ENCODE assay signal across 10 cellular contexts in genomic region chr14:57871487-57872080, GRCh38. TPM values are rescaled to one million over a fixed set of nuclear protein-coding genes. Genes with fewer than 3 reads are reported as not detected.
DNase-seq lines count a peak whose midpoint lies in the region; ATAC-seq, FAIRE-seq and TF ChIP-seq lines count a peak whose summit lies in the region.
"Had no signal": no experiment of that assay in that cellular context is flagged by ENCODE, and none has a peak within 500 bp of the region (broad histone marks: within the 10 kb centered on the region; RNA-seq: fewer than 3 reads in every experiment).

No MANE protein-coding gene starts in this region.

- no peak overlapping the region for H2BK120ac ChIP-seq in H9 (ENCODE audit: low read depth, low read length, poor library complexity, severe bottlenecking)

- H3T11ph ChIP-seq in H9 (ENCODE audit: low read length): no peak overlapping the region

- in situ Hi-C loops in GM12878 (cut with MboI): no loop called here

- peak in 1 of 2 donors; percentile 12 for DNase-seq in activated naive CD4-positive, alpha-beta T cell treated with anti-CD3 and anti-CD28 coated beads, Interleukin-2, amount 50 U/mL, for 72 hours (ENCODE audit: low spot score in 2 of 2)
- no peak for DNase-seq in activated naive CD4-positive, alpha-beta T cell treated with Interleukin-2 at 50 U/mL for 16 hours
- DNase-seq in H9: peak; percentile 47
- DNase-seq in NCI-H1092 (lab: John Stamatoyannopoulos, UW): peak; percentile 4
- peak; percentile 2 for DNase-seq in GM12878 (ENCODE audit: low read depth, low spot score)
- DNase-seq in lung (ENCODE audit: low spot score): no peak

- no peak overlapping the region for H3K4ac ChIP-seq in H9 (ENCODE audit: low read depth, low read length)

- no peak overlapping the region for H2BK15ac ChIP-seq in H9 (ENCODE audit: low read depth, low read length)

- POLR2A ChIA-PET in GM12878 (lab: Charles Lee): no interaction called here

- no CpG with 5 or more reads among the region's 2 CpGs for WGBS in H9 (ENCODE audit: extremely low coverage, insufficient read length, low lambda C conversion rate)
- 17% methylated on average over 2 of the region's 2 CpGs for WGBS in GM12878 (ENCODE audit: insufficient coverage, insufficient replicate concordance, low lambda C conversion rate, missing lambda C conversion rate)
- 50 to 51% methylated on average over 2 of the region's 2 CpGs for WGBS in lung, 2 donors

- no peak overlapping the region for H4K91ac ChIP-seq in H9 (ENCODE audit: insufficient read length, low read depth, low read length)

- H3K23me2 ChIP-seq in H9 (ENCODE audit: insufficient read length, low read depth, low read length, poor library complexity, severe bottlenecking): no peaks in the 10 kb centered on the region

- H3K4me1 ChIP-seq in H9 (ENCODE audit: insufficient read depth, low read length): no peaks in the 10 kb centered on the region
- no peaks in the 10 kb centered on the region for H3K4me1 ChIP-seq in GM12878 (ENCODE audit: control insufficient read depth, insufficient read depth, low read length)
- H3K4me1 ChIP-seq in lung (ENCODE audit: control insufficient read depth in 2 of 2, insufficient read depth in 2 of 2, low read length in 2 of 2): peaks cover 0 to 2% of the 10 kb centered on the region in 2 donors
- H3K4me1 ChIP-seq: HAP-1 had no signal

- TF ChIP-seq EP300 in GM12878 (IDR thresholded peaks at IDR 0.05; ENCODE audit: borderline replicate concordance in 1 of 2, control insufficient read depth in 1 of 2, low read depth in 2 of 2, low read length in 2 of 2): no peak

- RAD21 ChIA-PET in GM12878 (lab: Charles Lee; ENCODE audit: unreplicated experiment): interaction anchor here (0.6 to 3.1 kb wide), 10 partner anchors 158 to 413 kb away, joined by 3 to 23 read pairs (median 6); no protein-coding TSS in a partner anchor

- no peaks in the 10 kb centered on the region for H3K79me2 ChIP-seq in H9 (ENCODE audit: insufficient read depth, low read length)
- no peaks in the 10 kb centered on the region for H3K79me2 ChIP-seq in GM12878 (ENCODE audit: control insufficient read depth, insufficient read depth, low read length)

- H3K4me3 Mint-ChIP-seq in H9: no peak overlapping the region
- H3K4me3 Mint-ChIP-seq: stimulated activated naive CD8-positive, alpha-beta T cell treated with anti-CD3 and anti-CD28 coated beads, Interleukin-15, Interleukin-2, amounts not matched to agents 100 ng/mL and 50 ng/mL, for 24 hours had no signal

- no peak overlapping the region for H3K27ac Mint-ChIP-seq in activated naive CD4-positive, alpha-beta T cell treated with anti-CD3 and anti-CD28 coated beads, Interleukin-2, amount 50 U/mL, for 72 hours
- H3K27ac Mint-ChIP-seq in H9: no peak overlapping the region
- H3K27ac Mint-ChIP-seq: stimulated activated naive CD8-positive, alpha-beta T cell treated with anti-CD3 and anti-CD28 coated beads, Interleukin-15, Interleukin-2, amounts not matched to agents 100 ng/mL and 50 ng/mL, for 24 hours had no signal

- H3K9ac ChIP-seq in H9 (ENCODE audit: extremely low read depth, insufficient read length, low read length) (no peak overlapping the region), GM12878 (ENCODE audit: control insufficient read depth, insufficient read depth, low read length) (no peak overlapping the region)

- no peak for TF ChIP-seq POLR2A in GM12878 (IDR thresholded peaks at IDR 0.05; ENCODE audit: low read depth, low read length)

- no peaks in the 10 kb centered on the region for H3K9me3 Mint-ChIP-seq in activated naive CD4-positive, alpha-beta T cell treated with anti-CD3 and anti-CD28 coated beads, Interleukin-2, amount 50 U/mL, for 72 hours
- no peaks in the 10 kb centered on the region for H3K9me3 Mint-ChIP-seq in H9
- H3K9me3 Mint-ChIP-seq: stimulated activated naive CD8-positive, alpha-beta T cell treated with anti-CD3 and anti-CD28 coated beads, Interleukin-15, Interleukin-2, amounts not matched to agents 100 ng/mL and 50 ng/mL, for 24 hours had no signal

- H3K23ac ChIP-seq in H9 (ENCODE audit: insufficient read length, low read depth, low read length): no peak overlapping the region

- H3K27me3 ChIP-seq in H9 (ENCODE audit: insufficient read depth, low read length): peaks cover 2% of the 10 kb centered on the region; the same call in 1 of the 2 replicates
- H3K27me3 ChIP-seq in GM12878 (replicated peaks in 1 of 2; ENCODE audit: control insufficient read depth in 2 of 2, insufficient read depth in 2 of 2, low read length in 1 of 2): no peaks in the 10 kb centered on the region
- H3K27me3 ChIP-seq in lung (ENCODE audit: control insufficient read depth, insufficient read depth): no peaks in the 10 kb centered on the region

- H3K14ac ChIP-seq in H9 (ENCODE audit: insufficient read depth, low read length): no peak overlapping the region

- no peak overlapping the region for H3K4me2 ChIP-seq in H9 (ENCODE audit: insufficient read depth, insufficient read length, low read length)
- no peak overlapping the region for H3K4me2 ChIP-seq in GM12878 (ENCODE audit: control insufficient read depth, insufficient read depth)

- no peak overlapping the region for H4K5ac ChIP-seq in H9 (ENCODE audit: insufficient read length, low read depth, low read length)

- peak; percentile 54 for TF ChIP-seq RAD21 in GM12878 (IDR thresholded peaks at IDR 0.05; ENCODE audit: insufficient read depth, low read depth, low read length)

- no peaks in the 10 kb centered on the region for H4K20me1 ChIP-seq in H9 (ENCODE audit: control insufficient read depth, insufficient read depth, insufficient read length)
- no peaks in the 10 kb centered on the region for H4K20me1 ChIP-seq in GM12878 (ENCODE audit: control insufficient read depth, insufficient read depth)

- no peak overlapping the region for H2AK5ac ChIP-seq in H9 (ENCODE audit: insufficient read length, low read length)

- H2BK12ac ChIP-seq in H9 (ENCODE audit: insufficient read length, low read depth, low read length): no peak overlapping the region

- H3K4me3 ChIP-seq in GM12878: no peak overlapping the region
- no peak overlapping the region for H3K4me3 ChIP-seq in lung
- H3K4me3 ChIP-seq: HAP-1 had no signal

- CTCF ChIA-PET in GM12878 (lab: Yijun Ruan, JAX): interaction anchor here (0.8 to 5.1 kb wide), 18 partner anchors 15 to 386 kb away, joined by 3 to 66 read pairs (median 9); no protein-coding TSS in a partner anchor

- H3K36me3 ChIP-seq in GM12878 (ENCODE audit: control insufficient read depth in 2 of 2, insufficient read depth in 2 of 2, low read length in 1 of 2) (no peaks in the 10 kb centered on the region), lung (ENCODE audit: control insufficient read depth in 2 of 2, insufficient read depth in 2 of 2, low read length in 2 of 2) (no peaks in the 10 kb centered on the region)
- H3K36me3 ChIP-seq: HAP-1 had no signal

- no peak overlapping the region for H2BK5ac ChIP-seq in H9 (ENCODE audit: insufficient read length, low read length)

- no peak overlapping the region for H4K8ac ChIP-seq in H9 (replicated peaks; ENCODE audit: insufficient read length, low read depth, low read length)

- peak; percentile 41 for FAIRE-seq in GM12878 (lab: Jason Lieb, UNC)

- H3K27me3 Mint-ChIP-seq in H9 (ENCODE audit: low read depth): peaks cover 9% of the 10 kb centered on the region

- H3K18ac ChIP-seq in H9 (ENCODE audit: insufficient read length, low read depth, low read length): no peak overlapping the region

- peaks cover 19 to 29% of the 10 kb centered on the region in 2 experiments for H3K4me1 Mint-ChIP-seq in H9

- H3K56ac ChIP-seq in H9 (ENCODE audit: insufficient read length, low read depth, low read length): no peak overlapping the region

- H3K36me3 Mint-ChIP-seq in activated naive CD4-positive, alpha-beta T cell treated with anti-CD3 and anti-CD28 coated beads, Interleukin-2, amount 50 U/mL, for 72 hours: no peaks in the 10 kb centered on the region
- no peaks in the 10 kb centered on the region for H3K36me3 Mint-ChIP-seq in H9 (ENCODE audit: insufficient read depth in 1 of 3, low read depth in 3 of 3)

- intact Hi-C loops in GM12878 (cut with micrococcal nuclease; ENCODE audit: unreplicated experiment): loop anchor here (1.0 to 2.0 kb wide), 3 partner anchors 179 to 385 kb away; no protein-coding TSS in a partner anchor

- SMC1A ChIA-PET in GM12878 (lab: Charles Lee; ENCODE audit: uncharacterized antibody, unreplicated experiment): interaction anchor here (0.7 to 3.0 kb wide), 17 partner anchors 10 to 416 kb away, joined by 3 to 28 read pairs (median 5); no protein-coding TSS in a partner anchor

- TF ChIP-seq CTCF in H9 (conservative IDR thresholded peaks at IDR 0.05) (peak; percentile 87), GM12878 (IDR thresholded peaks at IDR 0.05 in 2 of 3, conservative IDR thresholded peaks at IDR 0.05 in 1 of 3; ENCODE audit: control insufficient read depth in 2 of 3, extremely low read depth in 1 of 3, insufficient read depth in 1 of 3, low read depth in 3 of 3, low read length in 3 of 3) (peak; percentile 54 to 67 (median 60)), lung (IDR thresholded peaks at IDR 0.05; ENCODE audit: control extremely low read depth, extremely low read depth) (no peak)

- H3K9me3 ChIP-seq in H9 (ENCODE audit: control insufficient read depth, low read depth, low read length) (no peaks in the 10 kb centered on the region), GM12878 (replicated peaks; ENCODE audit: control insufficient read depth, insufficient read depth, low read length) (no peaks in the 10 kb centered on the region), lung (ENCODE audit: control insufficient read depth in 2 of 2, insufficient read depth in 1 of 2, low read length in 1 of 2) (no peaks in the 10 kb centered on the region)
- H3K9me3 ChIP-seq: HAP-1 had no signal

- H3K27ac ChIP-seq in H9 (ENCODE audit: insufficient read length, low read depth, low read length) (no peak overlapping the region), GM12878 (ENCODE audit: control insufficient read depth, insufficient read depth) (no peak overlapping the region), lung (ENCODE audit: low read depth in 1 of 2, low read length in 1 of 2) (no peak overlapping the region)

- no peak overlapping the region for H2AFZ ChIP-seq in H9 (ENCODE audit: low read length)
- no peak overlapping the region for H2AFZ ChIP-seq in GM12878 (ENCODE audit: control insufficient read depth, low read depth, low read length)

- no peak overlapping the region for H2BK20ac ChIP-seq in H9 (ENCODE audit: low read depth, low read length, poor library complexity, severe bottlenecking)

- ATAC-seq in activated naive CD4-positive, alpha-beta T cell treated with anti-CD3 and anti-CD28 coated beads, Interleukin-2, amount 50 U/mL, for 72 hours: peak; percentile 37 to 65
- ATAC-seq in GM12878: peak; percentile 96
- ATAC-seq in lung (ENCODE audit: insufficient read depth, low FRiP score): peak; percentile 47
- no peak for ATAC-seq in GM21576 (IDR thresholded peaks at IDR 0.05; ENCODE audit: unreplicated experiment)
- no peak for ATAC-seq in GM18517 (IDR thresholded peaks at IDR 0.05; ENCODE audit: unreplicated experiment)

- BruUV-seq in GM12878 (replicated peaks; lab: Mats Ljungman, UMichigan): no TSS peak

- no peaks in the 10 kb centered on the region for H3K79me1 ChIP-seq in H9 (ENCODE audit: insufficient read depth, low read depth, low read length, poor library complexity, severe bottlenecking)

RNA-seq across cellular contexts. Expression of gene SLC35F4, which starts 5.7 kb away (rescaled TPM):
- not detected for total RNA-seq in activated naive CD4-positive, alpha-beta T cell treated with anti-CD3 and anti-CD28 coated beads, Interleukin-2, amount 50 U/mL, for 72 hours
- total RNA-seq in H9 (2021) (not detected in 2 replicates), GM12878 (2014; rRNA removed) (not detected in 2 replicates), GM12878 (2014; rRNA removed; fragmentation: Illumina TruSeq; extraction: Trizol) (not detected in 2 replicates), GM12878 (2021) (not detected in 2 replicates), lung (not detected)
- not detected in 2 replicates for total RNA-seq in GM12878 (2013; cell fraction: nucleolus; rRNA removed)
- polyA plus RNA-seq in GM12878 (2011; ENCODE audit: low read depth): not detected
- polyA plus RNA-seq in GM12878 (2011; rRNA removed) (0.30 and 0.79 TPM in 2 replicates), GM12878 (2014; fragmentation: Illumina TruSeq; extraction: Trizol) (not detected in 2 replicates), GM12878 (2014; fragmentation: Nextera tagmentation; extraction: Ambion mirVana) (under 1 TPM in 1 of 2 experiments, not detected in 1; 0.06 TPM), GM12878 (2014; rRNA removed) (0.04 TPM in 1 of 2 replicates, not detected in the other), GM12878 (2016; fragmentation: Nextera tagmentation; extraction: Ambion mirVana) (not detected), lung (not detected)
- 0.12 and 0.15 TPM in 2 replicates for polyA plus RNA-seq in GM12878 (2011; cell fraction: cytosol; rRNA removed)
- polyA plus RNA-seq in GM12878 (2011; cell fraction: nucleus; rRNA removed): 0.51 and 0.57 TPM in 2 replicates
- not detected in 2 replicates for polyA plus RNA-seq in GM12878 (2012)
- 0.72 TPM in 1 of 2 replicates, not detected in the other for polyA minus RNA-seq in GM12878 (2011; rRNA and poly(A)+ RNA removed)
- not detected in 2 replicates for polyA minus RNA-seq in GM12878 (2011; cell fraction: cytosol; rRNA and poly(A)+ RNA removed)
- polyA minus RNA-seq in GM12878 (2011; cell fraction: nucleus; rRNA and poly(A)+ RNA removed): 0.48 and 0.97 TPM in 2 replicates

Comparison
In these comparisons a context has a peak if more than half of its experiments do, and no peak if none do; other contexts are left out.
1. ATAC-seq: peak in activated naive CD4-positive, alpha-beta T cell treated with anti-CD3 and anti-CD28 coated beads, Interleukin-2, amount 50 U/mL, for 72 hours (2 of 2), GM12878 (single experiment) and lung (single experiment); none in GM21576 (single experiment) and GM18517 (single experiment).
2. DNase-seq: peak in H9 (single experiment), NCI-H1092 (single experiment) and GM12878 (single experiment); none in activated naive CD4-positive, alpha-beta T cell treated with Interleukin-2 at 50 U/mL for 16 hours (single experiment) and lung (single experiment).